ENCODE assay signal across 1 cellular context in the genomic region with DNA sequence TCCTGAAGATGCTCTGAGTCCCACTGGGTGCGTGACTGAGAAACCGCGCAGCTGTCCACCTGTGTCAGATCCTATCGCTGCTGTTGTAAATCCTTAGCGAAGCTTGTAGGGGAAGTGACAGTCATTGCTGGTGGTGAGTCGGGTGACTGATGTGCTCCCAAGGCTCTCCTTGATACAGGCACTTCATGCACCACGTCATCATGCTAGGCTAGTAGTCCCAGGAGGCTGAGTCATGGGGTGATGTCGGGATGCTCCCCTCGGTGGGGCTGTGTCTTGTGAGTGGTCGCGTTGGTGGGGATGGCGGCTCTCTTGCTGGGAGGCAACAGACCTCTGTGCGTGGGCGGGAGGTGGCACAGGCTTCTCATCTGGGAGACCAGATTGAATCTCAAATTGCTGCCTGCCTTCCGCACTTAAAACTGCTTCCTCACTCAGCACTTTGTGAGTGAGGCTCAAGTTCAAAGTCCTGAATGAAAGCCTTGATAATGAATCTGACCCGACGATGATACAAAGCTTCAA.
A peak's percentile ranks its signal among the peaks of the same experiment; 100 is the strongest.
TF ChIP-seq lines count a peak whose summit lies in the region.

No MANE protein-coding gene starts in this region.

TF ChIP-seq in HEK293, 187 proteins besides CTCF, POLR2A, EP300 and RAD21 (continued from another document and continues in another):
- TF ChIP-seq, protein P1, sequence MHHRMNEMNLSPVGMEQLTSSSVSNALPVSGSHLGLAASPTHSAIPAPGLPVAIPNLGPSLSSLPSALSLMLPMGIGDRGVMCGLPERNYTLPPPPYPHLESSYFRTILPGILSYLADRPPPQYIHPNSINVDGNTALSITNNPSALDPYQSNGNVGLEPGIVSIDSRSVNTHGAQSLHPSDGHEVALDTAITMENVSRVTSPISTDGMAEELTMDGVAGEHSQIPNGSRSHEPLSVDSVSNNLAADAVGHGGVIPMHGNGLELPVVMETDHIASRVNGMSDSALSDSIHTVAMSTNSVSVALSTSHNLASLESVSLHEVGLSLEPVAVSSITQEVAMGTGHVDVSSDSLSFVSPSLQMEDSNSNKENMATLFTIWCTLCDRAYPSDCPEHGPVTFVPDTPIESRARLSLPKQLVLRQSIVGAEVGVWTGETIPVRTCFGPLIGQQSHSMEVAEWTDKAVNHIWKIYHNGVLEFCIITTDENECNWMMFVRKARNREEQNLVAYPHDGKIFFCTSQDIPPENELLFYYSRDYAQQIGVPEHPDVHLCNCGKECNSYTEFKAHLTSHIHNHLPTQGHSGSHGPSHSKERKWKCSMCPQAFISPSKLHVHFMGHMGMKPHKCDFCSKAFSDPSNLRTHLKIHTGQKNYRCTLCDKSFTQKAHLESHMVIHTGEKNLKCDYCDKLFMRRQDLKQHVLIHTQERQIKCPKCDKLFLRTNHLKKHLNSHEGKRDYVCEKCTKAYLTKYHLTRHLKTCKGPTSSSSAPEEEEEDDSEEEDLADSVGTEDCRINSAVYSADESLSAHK (tag by site-specific recombination; IDR thresholded peaks at IDR 0.05) = no peak
- peak; percentile 97 for TF ChIP-seq SP7 (tag by site-specific recombination; IDR thresholded peaks at IDR 0.05)
- TF ChIP-seq, protein P2, sequence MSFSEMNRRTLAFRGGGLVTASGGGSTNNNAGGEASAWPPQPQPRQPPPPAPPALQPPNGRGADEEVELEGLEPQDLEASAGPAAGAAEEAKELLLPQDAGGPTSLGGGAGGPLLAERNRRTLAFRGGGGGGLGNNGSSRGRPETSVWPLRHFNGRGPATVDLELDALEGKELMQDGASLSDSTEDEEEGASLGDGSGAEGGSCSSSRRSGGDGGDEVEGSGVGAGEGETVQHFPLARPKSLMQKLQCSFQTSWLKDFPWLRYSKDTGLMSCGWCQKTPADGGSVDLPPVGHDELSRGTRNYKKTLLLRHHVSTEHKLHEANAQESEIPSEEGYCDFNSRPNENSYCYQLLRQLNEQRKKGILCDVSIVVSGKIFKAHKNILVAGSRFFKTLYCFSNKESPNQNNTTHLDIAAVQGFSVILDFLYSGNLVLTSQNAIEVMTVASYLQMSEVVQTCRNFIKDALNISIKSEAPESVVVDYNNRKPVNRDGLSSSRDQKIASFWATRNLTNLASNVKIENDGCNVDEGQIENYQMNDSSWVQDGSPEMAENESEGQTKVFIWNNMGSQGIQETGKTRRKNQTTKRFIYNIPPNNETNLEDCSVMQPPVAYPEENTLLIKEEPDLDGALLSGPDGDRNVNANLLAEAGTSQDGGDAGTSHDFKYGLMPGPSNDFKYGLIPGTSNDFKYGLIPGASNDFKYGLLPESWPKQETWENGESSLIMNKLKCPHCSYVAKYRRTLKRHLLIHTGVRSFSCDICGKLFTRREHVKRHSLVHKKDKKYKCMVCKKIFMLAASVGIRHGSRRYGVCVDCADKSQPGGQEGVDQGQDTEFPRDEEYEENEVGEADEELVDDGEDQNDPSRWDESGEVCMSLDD (tag by site-specific recombination; IDR thresholded peaks at IDR 0.05) = no peak
- TF ChIP-seq, protein P3, sequence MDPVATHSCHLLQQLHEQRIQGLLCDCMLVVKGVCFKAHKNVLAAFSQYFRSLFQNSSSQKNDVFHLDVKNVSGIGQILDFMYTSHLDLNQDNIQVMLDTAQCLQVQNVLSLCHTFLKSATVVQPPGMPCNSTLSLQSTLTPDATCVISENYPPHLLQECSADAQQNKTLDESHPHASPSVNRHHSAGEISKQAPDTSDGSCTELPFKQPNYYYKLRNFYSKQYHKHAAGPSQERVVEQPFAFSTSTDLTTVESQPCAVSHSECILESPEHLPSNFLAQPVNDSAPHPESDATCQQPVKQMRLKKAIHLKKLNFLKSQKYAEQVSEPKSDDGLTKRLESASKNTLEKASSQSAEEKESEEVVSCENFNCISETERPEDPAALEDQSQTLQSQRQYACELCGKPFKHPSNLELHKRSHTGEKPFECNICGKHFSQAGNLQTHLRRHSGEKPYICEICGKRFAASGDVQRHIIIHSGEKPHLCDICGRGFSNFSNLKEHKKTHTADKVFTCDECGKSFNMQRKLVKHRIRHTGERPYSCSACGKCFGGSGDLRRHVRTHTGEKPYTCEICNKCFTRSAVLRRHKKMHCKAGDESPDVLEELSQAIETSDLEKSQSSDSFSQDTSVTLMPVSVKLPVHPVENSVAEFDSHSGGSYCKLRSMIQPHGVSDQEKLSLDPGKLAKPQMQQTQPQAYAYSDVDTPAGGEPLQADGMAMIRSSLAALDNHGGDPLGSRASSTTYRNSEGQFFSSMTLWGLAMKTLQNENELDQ (tag by site-specific recombination; IDR thresholded peaks at IDR 0.05; ENCODE audit: low read depth) = no peak
- no peak for TF ChIP-seq IKZF3 (tag by site-specific recombination; IDR thresholded peaks at IDR 0.05)
- TF ChIP-seq, protein P4, sequence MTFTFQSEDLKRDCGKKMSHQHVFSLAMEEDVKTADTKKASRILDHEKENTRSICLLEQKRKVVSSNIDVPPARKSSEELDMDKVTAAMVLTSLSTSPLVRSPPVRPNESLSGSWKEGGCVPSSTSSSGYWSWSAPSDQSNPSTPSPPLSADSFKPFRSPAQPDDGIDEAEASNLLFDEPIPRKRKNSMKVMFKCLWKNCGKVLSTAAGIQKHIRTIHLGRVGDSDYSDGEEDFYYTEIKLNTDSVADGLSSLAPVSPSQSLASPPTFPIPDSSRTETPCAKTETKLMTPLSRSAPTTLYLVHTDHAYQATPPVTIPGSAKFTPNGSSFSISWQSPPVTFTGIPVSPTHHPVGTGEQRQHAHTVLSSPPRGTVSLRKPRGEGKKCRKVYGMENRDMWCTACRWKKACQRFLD (tag by site-specific recombination; IDR thresholded peaks at IDR 0.05) = no peak
- TF ChIP-seq ZFP69B (tag by site-specific recombination; IDR thresholded peaks at IDR 0.05) = peak; percentile 40
- TF ChIP-seq, protein P5, sequence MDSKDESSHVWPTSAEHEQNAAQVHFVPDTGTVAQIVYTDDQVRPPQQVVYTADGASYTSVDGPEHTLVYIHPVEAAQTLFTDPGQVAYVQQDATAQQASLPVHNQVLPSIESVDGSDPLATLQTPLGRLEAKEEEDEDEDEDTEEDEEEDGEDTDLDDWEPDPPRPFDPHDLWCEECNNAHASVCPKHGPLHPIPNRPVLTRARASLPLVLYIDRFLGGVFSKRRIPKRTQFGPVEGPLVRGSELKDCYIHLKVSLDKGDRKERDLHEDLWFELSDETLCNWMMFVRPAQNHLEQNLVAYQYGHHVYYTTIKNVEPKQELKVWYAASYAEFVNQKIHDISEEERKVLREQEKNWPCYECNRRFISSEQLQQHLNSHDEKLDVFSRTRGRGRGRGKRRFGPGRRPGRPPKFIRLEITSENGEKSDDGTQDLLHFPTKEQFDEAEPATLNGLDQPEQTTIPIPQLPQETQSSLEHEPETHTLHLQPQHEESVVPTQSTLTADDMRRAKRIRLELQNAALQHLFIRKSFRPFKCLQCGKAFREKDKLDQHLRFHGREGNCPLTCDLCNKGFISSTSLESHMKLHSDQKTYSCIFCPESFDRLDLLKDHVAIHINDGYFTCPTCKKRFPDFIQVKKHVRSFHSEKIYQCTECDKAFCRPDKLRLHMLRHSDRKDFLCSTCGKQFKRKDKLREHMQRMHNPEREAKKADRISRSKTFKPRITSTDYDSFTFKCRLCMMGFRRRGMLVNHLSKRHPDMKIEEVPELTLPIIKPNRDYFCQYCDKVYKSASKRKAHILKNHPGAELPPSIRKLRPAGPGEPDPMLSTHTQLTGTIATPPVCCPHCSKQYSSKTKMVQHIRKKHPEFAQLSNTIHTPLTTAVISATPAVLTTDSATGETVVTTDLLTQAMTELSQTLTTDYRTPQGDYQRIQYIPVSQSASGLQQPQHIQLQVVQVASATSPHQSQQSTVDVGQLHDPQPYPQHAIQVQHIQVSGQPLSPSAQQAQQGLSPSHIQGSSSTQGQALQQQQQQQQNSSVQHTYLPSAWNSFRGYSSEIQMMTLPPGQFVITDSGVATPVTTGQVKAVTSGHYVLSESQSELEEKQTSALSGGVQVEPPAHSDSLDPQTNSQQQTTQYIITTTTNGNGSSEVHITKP (tag by site-specific recombination; IDR thresholded peaks at IDR 0.05) = no peak
- TF ChIP-seq ZNF214 (tag by site-specific recombination; IDR thresholded peaks at IDR 0.05; ENCODE audit: borderline replicate concordance) = no peak
- no peak for TF ChIP-seq ZBTB48 (tag by site-specific recombination; IDR thresholded peaks at IDR 0.05)
- peak; percentile 89 for TF ChIP-seq ZBTB21 (tag by site-specific recombination; IDR thresholded peaks at IDR 0.05)
- TF ChIP-seq ZBTB1 (tag by site-specific recombination; IDR thresholded peaks at IDR 0.05) = peak; percentile 67; the same call in 1 of the 2 replicates
- TF ChIP-seq ZNF701 (tag by site-specific recombination; IDR thresholded peaks at IDR 0.05) = no peak
- no peak for TF ChIP-seq ZNF785 (tag by site-specific recombination; IDR thresholded peaks at IDR 0.05)
- TF ChIP-seq ZNF311 (tag by site-specific recombination; IDR thresholded peaks at IDR 0.05; ENCODE audit: borderline replicate concordance) = no peak
- no peak for TF ChIP-seq FEZF1 (tag by site-specific recombination; IDR thresholded peaks at IDR 0.05)
- TF ChIP-seq, protein P6, sequence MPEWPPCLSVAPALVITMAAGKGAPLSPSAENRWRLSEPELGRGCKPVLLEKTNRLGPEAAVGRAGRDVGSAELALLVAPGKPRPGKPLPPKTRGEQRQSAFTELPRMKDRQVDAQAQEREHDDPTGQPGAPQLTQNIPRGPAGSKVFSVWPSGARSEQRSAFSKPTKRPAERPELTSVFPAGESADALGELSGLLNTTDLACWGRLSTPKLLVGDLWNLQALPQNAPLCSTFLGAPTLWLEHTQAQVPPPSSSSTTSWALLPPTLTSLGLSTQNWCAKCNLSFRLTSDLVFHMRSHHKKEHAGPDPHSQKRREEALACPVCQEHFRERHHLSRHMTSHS (tag by site-specific recombination; IDR thresholded peaks at IDR 0.05) = no peak
- no peak for TF ChIP-seq ZSCAN16 (tag by site-specific recombination; IDR thresholded peaks at IDR 0.05)
- TF ChIP-seq ZNF843 (tag by site-specific recombination; IDR thresholded peaks at IDR 0.05) = peak; percentile 70
- TF ChIP-seq ZNF2 (tag by site-specific recombination; IDR thresholded peaks at IDR 0.05) = no peak; the same call in 1 of the 2 replicates
- TF ChIP-seq ZNF221 (tag by site-specific recombination; IDR thresholded peaks at IDR 0.05; ENCODE audit: borderline replicate concordance) = no peak
- TF ChIP-seq WT1 (tag by site-specific recombination; IDR thresholded peaks at IDR 0.05) = peak; percentile 63; the same call in 1 of the 2 replicates
- TF ChIP-seq ZFP37 (tag by site-specific recombination; IDR thresholded peaks at IDR 0.05) = 0 out of 2 replicates have a peak, but pooled peaks have one; percentile 18
- TF ChIP-seq GLIS2 (tag by site-specific recombination; IDR thresholded peaks at IDR 0.05) = peak; percentile 96
- TF ChIP-seq, protein P7, sequence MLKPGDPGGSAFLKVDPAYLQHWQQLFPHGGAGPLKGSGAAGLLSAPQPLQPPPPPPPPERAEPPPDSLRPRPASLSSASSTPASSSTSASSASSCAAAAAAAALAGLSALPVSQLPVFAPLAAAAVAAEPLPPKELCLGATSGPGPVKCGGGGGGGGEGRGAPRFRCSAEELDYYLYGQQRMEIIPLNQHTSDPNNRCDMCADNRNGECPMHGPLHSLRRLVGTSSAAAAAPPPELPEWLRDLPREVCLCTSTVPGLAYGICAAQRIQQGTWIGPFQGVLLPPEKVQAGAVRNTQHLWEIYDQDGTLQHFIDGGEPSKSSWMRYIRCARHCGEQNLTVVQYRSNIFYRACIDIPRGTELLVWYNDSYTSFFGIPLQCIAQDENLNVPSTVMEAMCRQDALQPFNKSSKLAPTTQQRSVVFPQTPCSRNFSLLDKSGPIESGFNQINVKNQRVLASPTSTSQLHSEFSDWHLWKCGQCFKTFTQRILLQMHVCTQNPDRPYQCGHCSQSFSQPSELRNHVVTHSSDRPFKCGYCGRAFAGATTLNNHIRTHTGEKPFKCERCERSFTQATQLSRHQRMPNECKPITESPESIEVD (tag by site-specific recombination; IDR thresholded peaks at IDR 0.05) = no peak
- TF ChIP-seq, protein P8, sequence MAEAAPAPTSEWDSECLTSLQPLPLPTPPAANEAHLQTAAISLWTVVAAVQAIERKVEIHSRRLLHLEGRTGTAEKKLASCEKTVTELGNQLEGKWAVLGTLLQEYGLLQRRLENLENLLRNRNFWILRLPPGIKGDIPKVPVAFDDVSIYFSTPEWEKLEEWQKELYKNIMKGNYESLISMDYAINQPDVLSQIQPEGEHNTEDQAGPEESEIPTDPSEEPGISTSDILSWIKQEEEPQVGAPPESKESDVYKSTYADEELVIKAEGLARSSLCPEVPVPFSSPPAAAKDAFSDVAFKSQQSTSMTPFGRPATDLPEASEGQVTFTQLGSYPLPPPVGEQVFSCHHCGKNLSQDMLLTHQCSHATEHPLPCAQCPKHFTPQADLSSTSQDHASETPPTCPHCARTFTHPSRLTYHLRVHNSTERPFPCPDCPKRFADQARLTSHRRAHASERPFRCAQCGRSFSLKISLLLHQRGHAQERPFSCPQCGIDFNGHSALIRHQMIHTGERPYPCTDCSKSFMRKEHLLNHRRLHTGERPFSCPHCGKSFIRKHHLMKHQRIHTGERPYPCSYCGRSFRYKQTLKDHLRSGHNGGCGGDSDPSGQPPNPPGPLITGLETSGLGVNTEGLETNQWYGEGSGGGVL (tag by site-specific recombination; IDR thresholded peaks at IDR 0.05) = no peak
- no peak for TF ChIP-seq ZNF341 (tag by site-specific recombination; IDR thresholded peaks at IDR 0.05; ENCODE audit: low read depth)
- TF ChIP-seq, protein P9, sequence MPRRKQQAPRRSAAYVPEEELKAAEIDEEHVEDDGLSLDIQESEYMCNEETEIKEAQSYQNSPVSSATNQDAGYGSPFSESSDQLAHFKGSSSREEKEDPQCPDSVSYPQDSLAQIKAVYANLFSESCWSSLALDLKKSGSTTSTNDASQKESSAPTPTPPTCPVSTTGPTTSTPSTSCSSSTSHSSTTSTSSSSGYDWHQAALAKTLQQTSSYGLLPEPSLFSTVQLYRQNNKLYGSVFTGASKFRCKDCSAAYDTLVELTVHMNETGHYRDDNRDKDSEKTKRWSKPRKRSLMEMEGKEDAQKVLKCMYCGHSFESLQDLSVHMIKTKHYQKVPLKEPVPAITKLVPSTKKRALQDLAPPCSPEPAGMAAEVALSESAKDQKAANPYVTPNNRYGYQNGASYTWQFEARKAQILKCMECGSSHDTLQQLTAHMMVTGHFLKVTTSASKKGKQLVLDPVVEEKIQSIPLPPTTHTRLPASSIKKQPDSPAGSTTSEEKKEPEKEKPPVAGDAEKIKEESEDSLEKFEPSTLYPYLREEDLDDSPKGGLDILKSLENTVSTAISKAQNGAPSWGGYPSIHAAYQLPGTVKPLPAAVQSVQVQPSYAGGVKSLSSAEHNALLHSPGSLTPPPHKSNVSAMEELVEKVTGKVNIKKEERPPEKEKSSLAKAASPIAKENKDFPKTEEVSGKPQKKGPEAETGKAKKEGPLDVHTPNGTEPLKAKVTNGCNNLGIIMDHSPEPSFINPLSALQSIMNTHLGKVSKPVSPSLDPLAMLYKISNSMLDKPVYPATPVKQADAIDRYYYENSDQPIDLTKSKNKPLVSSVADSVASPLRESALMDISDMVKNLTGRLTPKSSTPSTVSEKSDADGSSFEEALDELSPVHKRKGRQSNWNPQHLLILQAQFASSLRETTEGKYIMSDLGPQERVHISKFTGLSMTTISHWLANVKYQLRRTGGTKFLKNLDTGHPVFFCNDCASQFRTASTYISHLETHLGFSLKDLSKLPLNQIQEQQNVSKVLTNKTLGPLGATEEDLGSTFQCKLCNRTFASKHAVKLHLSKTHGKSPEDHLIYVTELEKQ (tag by site-specific recombination; IDR thresholded peaks at IDR 0.05; ENCODE audit: borderline replicate concordance) = peak; percentile 76
- no peak for TF ChIP-seq BCL11B (tag by site-specific recombination; IDR thresholded peaks at IDR 0.05; ENCODE audit: low read depth)
- no peak for TF ChIP-seq ZNF37A (tag by site-specific recombination; IDR thresholded peaks at IDR 0.05)
- no peak for TF ChIP-seq ZNF501 (tag by site-specific recombination; IDR thresholded peaks at IDR 0.05)
- TF ChIP-seq ZNF274 (IDR thresholded peaks at IDR 0.05; ENCODE audit: low read length) = no peak
- no peak for TF ChIP-seq ZNF274 (tag by site-specific recombination; IDR thresholded peaks at IDR 0.05; ENCODE audit: borderline replicate concordance)
- no peak for TF ChIP-seq ZNF514 (tag by site-specific recombination; IDR thresholded peaks at IDR 0.05)
- TF ChIP-seq ZSCAN30 (tag by site-specific recombination; IDR thresholded peaks at IDR 0.05) = no peak
- no peak for TF ChIP-seq MYNN (tag by site-specific recombination; IDR thresholded peaks at IDR 0.05; ENCODE audit: borderline replicate concordance)
